ENCODE assay signal across 31 cellular contexts in the genomic region with DNA sequence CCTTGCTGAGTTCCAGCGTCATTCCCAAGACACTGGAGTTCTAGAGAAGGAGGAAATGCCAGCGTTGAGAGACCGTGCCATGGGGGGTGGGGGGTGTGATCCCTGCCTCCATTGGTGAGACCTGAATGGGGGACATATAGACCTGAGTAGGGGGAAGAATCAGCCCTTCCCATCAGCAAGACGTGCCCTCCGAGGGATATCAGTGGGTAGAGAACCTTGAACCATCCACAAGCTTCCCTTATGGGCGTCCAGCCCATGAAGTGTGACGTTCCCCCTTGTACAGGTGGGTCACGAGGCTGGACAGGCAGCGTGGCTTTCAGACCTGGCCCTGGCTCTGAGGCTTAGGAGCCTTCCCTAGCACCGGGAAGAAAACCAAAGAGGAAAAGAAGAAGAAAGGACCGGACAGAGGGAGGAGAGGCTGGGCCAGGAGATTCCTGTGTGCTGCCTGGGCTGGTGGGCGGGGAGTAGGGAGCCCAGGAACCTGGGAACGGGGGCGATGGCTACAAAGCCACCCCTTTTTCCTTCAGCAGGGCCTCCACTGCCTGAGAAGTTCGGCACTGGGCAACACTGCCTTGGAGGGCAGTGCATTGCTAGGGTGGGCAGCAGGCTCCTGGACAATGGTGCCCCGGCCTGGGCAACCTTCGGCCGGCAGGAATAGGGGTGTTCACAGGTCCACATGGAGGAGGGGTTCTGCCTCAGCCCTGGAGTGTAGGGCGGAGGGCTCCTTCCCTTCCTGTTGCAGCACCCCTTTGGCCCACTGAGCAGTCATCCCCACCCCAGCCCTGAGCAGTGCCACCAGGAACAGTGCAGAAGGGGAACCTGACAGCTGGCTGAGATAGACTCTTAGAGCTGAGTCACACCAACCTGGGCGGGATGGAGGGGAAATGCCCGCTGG. TPM values are rescaled to one million over a fixed set of nuclear protein-coding genes. Genes with fewer than 3 reads are reported as not detected.
DNase-seq lines count a peak whose midpoint lies in the region; ATAC-seq, FAIRE-seq and TF ChIP-seq lines count a peak whose summit lies in the region.
"Had no signal": no experiment of that assay in that cellular context is flagged by ENCODE, and none has a peak within 500 bp of the region (broad histone marks: within the 10 kb centered on the region; RNA-seq: fewer than 3 reads in every experiment).

No MANE protein-coding gene starts in this region.

- H3K9me3 ChIP-seq in GM12878 (replicated peaks; ENCODE audit: control insufficient read depth, insufficient read depth, low read length) = no peaks in the 10 kb centered on the region
- no peaks in the 10 kb centered on the region for H3K9me3 ChIP-seq in neuronal stem cell (replicated peaks in 1 of 2; ENCODE audit: control insufficient read depth in 2 of 2, insufficient read depth in 1 of 2, low read depth in 1 of 2, low read length in 2 of 2)
- H3K9me3 ChIP-seq: BLaER1 had no signal

- TF ChIP-seq POLR2A in GM12878 (IDR thresholded peaks at IDR 0.05; ENCODE audit: low read depth, low read length) = no peak

- H3K27ac ChIP-seq in GM12878 (ENCODE audit: control insufficient read depth, insufficient read depth) (no peak overlapping the region), neuronal stem cell (replicated peaks; ENCODE audit: low read length) (no peak overlapping the region)
- H3K27ac ChIP-seq: BLaER1, brain microvascular endothelial cell, parathyroid adenoma had no signal

- BruUV-seq in GM12878 (replicated peaks; lab: Mats Ljungman, UMichigan) = no TSS peak

- no peak overlapping the region for H2BK12ac ChIP-seq in neuronal stem cell (ENCODE audit: low read length)

- 31% methylated on average over 21 of the region's 21 CpGs for WGBS in GM12878 (ENCODE audit: insufficient coverage, insufficient replicate concordance, low lambda C conversion rate, missing lambda C conversion rate)
- no CpG with 5 or more reads among the region's 21 CpGs for WGBS in neuronal stem cell (ENCODE audit: extremely low coverage in 2 of 2, insufficient read length in 2 of 2, insufficient replicate concordance in 1 of 2), 2 donors

- POLR2A ChIA-PET in GM12878 (lab: Charles Lee) = interaction anchor here (0.6 kb wide), 1 partner anchor 1556 kb away, joined by 3 read pairs; no protein-coding TSS in a partner anchor

- no peaks in the 10 kb centered on the region for H3K4me1 ChIP-seq in GM12878 (ENCODE audit: control insufficient read depth, insufficient read depth, low read length)
- peaks cover 0 to 4% of the 10 kb centered on the region in 2 donors for H3K4me1 ChIP-seq in neuronal stem cell (ENCODE audit: control insufficient read depth in 2 of 2, insufficient read depth in 1 of 2, low read depth in 1 of 2, low read length in 2 of 2)
- H3K4me1 ChIP-seq: BLaER1 had no signal

- H3K4me2 ChIP-seq in GM12878 (ENCODE audit: control insufficient read depth, insufficient read depth) = no peak overlapping the region
- no peak overlapping the region for H3K4me2 ChIP-seq in neuronal stem cell (ENCODE audit: insufficient read depth, low read length, poor library complexity, severe bottlenecking)
- H3K4me2 ChIP-seq: BLaER1 had no signal

- no peaks in the 10 kb centered on the region for H3K36me3 ChIP-seq in GM12878 (ENCODE audit: control insufficient read depth in 2 of 2, insufficient read depth in 2 of 2, low read length in 1 of 2)
- H3K36me3 ChIP-seq in neuronal stem cell (replicated peaks in 1 of 2; ENCODE audit: control insufficient read depth in 2 of 2, insufficient read depth in 2 of 2, low read length in 2 of 2) = no peaks in the 10 kb centered on the region
- H3K36me3 ChIP-seq: BLaER1, brain microvascular endothelial cell had no signal

- H4K20me1 ChIP-seq in GM12878 (ENCODE audit: control insufficient read depth, insufficient read depth) = no peaks in the 10 kb centered on the region

- H3K27me3 Mint-ChIP-seq in activated naive CD4-positive, alpha-beta T cell treated with anti-CD3 and anti-CD28 coated beads for 36 hours (ENCODE audit: low read depth) = peaks cover 19% of the 10 kb centered on the region
- peaks cover 46% of the 10 kb centered on the region for H3K27me3 Mint-ChIP-seq in activated naive CD4-positive, alpha-beta T cell treated with anti-CD3 and anti-CD28 coated beads, Interleukin-2, amount 10 ng/mL, durations not matched to agents 7 days and 5 days

- no peak overlapping the region for H3K14ac ChIP-seq in neuronal stem cell (ENCODE audit: low read length)

- no peak for FAIRE-seq in GM12878 (lab: Jason Lieb, UNC)
- FAIRE-seq: islet of Langerhans had no signal

- peak overlapping the region; percentile 78 for H3K23ac ChIP-seq in neuronal stem cell (ENCODE audit: low read depth, low read length, poor library complexity)

- H3K18ac ChIP-seq in neuronal stem cell (ENCODE audit: low read length) = no peak overlapping the region

- RAD21 ChIA-PET in GM12878 (lab: Charles Lee; ENCODE audit: unreplicated experiment) = no interaction called here

- H3K79me1 ChIP-seq in neuronal stem cell (ENCODE audit: low read depth, low read length) = no peaks in the 10 kb centered on the region

- H3K4me1 Mint-ChIP-seq in activated naive CD4-positive, alpha-beta T cell treated with anti-CD3 and anti-CD28 coated beads for 36 hours (ENCODE audit: low read depth) = no peaks in the 10 kb centered on the region
- no peaks in the 10 kb centered on the region for H3K4me1 Mint-ChIP-seq in activated naive CD4-positive, alpha-beta T cell treated with anti-CD3 and anti-CD28 coated beads, Interleukin-2, amount 10 ng/mL, durations not matched to agents 7 days and 5 days

- H3K4me3 ChIP-seq in GM12878 = no peak overlapping the region
- peak overlapping the region in 1 of 2 donors; percentile 41 for H3K4me3 ChIP-seq in neuronal stem cell (ENCODE audit: low read length in 2 of 2)
- H3K4me3 ChIP-seq: BLaER1 had no signal

- intact Hi-C loops in activated naive CD4-positive, alpha-beta T cell treated with anti-CD3 and anti-CD28 coated beads for 36 hours (cut with micrococcal nuclease) = no loop called here
- intact Hi-C loops in GM12878 (cut with micrococcal nuclease; ENCODE audit: unreplicated experiment) = no loop called here

- H2BK15ac ChIP-seq in neuronal stem cell (ENCODE audit: low read length) = no peak overlapping the region

- TF ChIP-seq CTCF in GM12878 (IDR thresholded peaks at IDR 0.05 in 2 of 3, conservative IDR thresholded peaks at IDR 0.05 in 1 of 3; ENCODE audit: control insufficient read depth in 2 of 3, extremely low read depth in 1 of 3, insufficient read depth in 1 of 3, low read depth in 3 of 3, low read length in 3 of 3) = no peak

- H4K8ac ChIP-seq in neuronal stem cell (ENCODE audit: low read depth, low read length) = no peak overlapping the region

- no peak for DNase-seq in activated naive CD4-positive, alpha-beta T cell treated with anti-CD3 and anti-CD28 coated beads for 36 hours
- no peak for DNase-seq in activated naive CD4-positive, alpha-beta T cell treated with anti-CD3 and anti-CD28 coated beads, Interleukin-2, amount 10 ng/mL, durations not matched to agents 7 days and 5 days
- DNase-seq in GM12878 (ENCODE audit: low read depth, low spot score) = no peak
- DNase-seq in neuronal stem cell (ENCODE audit: low spot score) = no peak
- no peak for DNase-seq in AG08396 (ENCODE audit: low spot score)
- DNase-seq in foreskin melanocyte = no peak
- DNase-seq: ACHN; activated CD4-positive, alpha-beta T cell treated with anti-CD3 and anti-CD28 coated beads for 1 hour; activated CD8-positive, alpha-beta T cell treated with anti-CD3 and anti-CD28 coated beads, Interleukin-2, amount 10 ng/mL, durations not matched to agents 7 days and 5 days; activated T-cell treated with anti-CD3 and anti-CD28 coated beads, Interleukin-2, amount 50 U/mL, for 24 hours; brain microvascular endothelial cell; COR-L47; DND-41; KG1; left ventricle myocardium superior; MM.1S; natural killer cell; NCI-H1436; NCI-H510A treated with DMSO at 0.1 percent for 48 hours; NK-92 treated with Interleukin-12 subunit alpha and Interleukin-12 subunit beta, amount 100 ng/mL, for 24 hours; PC-3; stimulated activated naive CD4-positive, alpha-beta T cell; T-helper 2 cell had no signal

- H3K27me3 ChIP-seq in GM12878 (replicated peaks in 1 of 2; ENCODE audit: control insufficient read depth in 2 of 2, insufficient read depth in 2 of 2, low read length in 1 of 2) (no peaks in the 10 kb centered on the region; a peak in 1 of 4 replicates), neuronal stem cell (ENCODE audit: control insufficient read depth in 3 of 3, insufficient read depth in 3 of 3, low read depth in 1 of 3, low read length in 3 of 3) (peaks cover 0 to 24% (median 3%) of the 10 kb centered on the region in 3 experiments)
- H3K27me3 ChIP-seq: BLaER1, brain microvascular endothelial cell had no signal

- H2AK5ac ChIP-seq in neuronal stem cell (ENCODE audit: low read depth, low read length) = no peak overlapping the region

- H2BK5ac ChIP-seq in neuronal stem cell (ENCODE audit: low read length) = no peak overlapping the region

- H3K9ac ChIP-seq in GM12878 (ENCODE audit: control insufficient read depth, insufficient read depth, low read length) (no peak overlapping the region), neuronal stem cell (ENCODE audit: low read depth, low read length, poor library complexity) (no peak overlapping the region)
- H3K9ac ChIP-seq: BLaER1, parathyroid adenoma had no signal

- no peak overlapping the region for H3K4me3 Mint-ChIP-seq in activated naive CD4-positive, alpha-beta T cell treated with anti-CD3 and anti-CD28 coated beads for 36 hours
- H3K4me3 Mint-ChIP-seq in activated naive CD4-positive, alpha-beta T cell treated with anti-CD3 and anti-CD28 coated beads, Interleukin-2, amount 10 ng/mL, durations not matched to agents 7 days and 5 days = no peak overlapping the region
- H3K4me3 Mint-ChIP-seq: activated CD8-positive, alpha-beta T cell treated with anti-CD3 and anti-CD28 coated beads, Interleukin-2, amount 10 ng/mL, durations not matched to agents 7 days and 5 days; activated T-cell treated with anti-CD3 and anti-CD28 coated beads, Interleukin-2, amount 50 U/mL, for 24 hours; natural killer cell had no signal

- no peak overlapping the region for H2AFZ ChIP-seq in GM12878 (ENCODE audit: control insufficient read depth, low read depth, low read length)
- H2AFZ ChIP-seq in neuronal stem cell (ENCODE audit: low read length) = no peak overlapping the region
- H2AFZ ChIP-seq: parathyroid adenoma had no signal

- H3K79me2 ChIP-seq in GM12878 (ENCODE audit: control insufficient read depth, insufficient read depth, low read length) = no peaks in the 10 kb centered on the region

- no peak for TF ChIP-seq RAD21 in GM12878 (IDR thresholded peaks at IDR 0.05; ENCODE audit: insufficient read depth, low read depth, low read length)

- ATAC-seq in GM12878 = peak; percentile 31; the same call in 2 of the 3 replicates
- no peak for ATAC-seq in GM19463 (IDR thresholded peaks at IDR 0.05; ENCODE audit: unreplicated experiment)
- no peak for ATAC-seq in GM18907 (IDR thresholded peaks at IDR 0.05; ENCODE audit: unreplicated experiment)
- ATAC-seq: activated CD8-positive, alpha-beta T cell treated with anti-CD3 and anti-CD28 coated beads, Interleukin-2, amount 10 ng/mL, durations not matched to agents 7 days and 5 days; left ventricle myocardium superior; natural killer cell; PC-3; Right ventricle myocardium inferior; sciatic nerve; SK-N-SH treated with all-trans-retinoic acid at 6 μM for 48 hours had no signal

- in situ Hi-C loops in GM12878 (cut with MboI) = no loop called here

- no peaks in the 10 kb centered on the region for H3K9me3 Mint-ChIP-seq in activated naive CD4-positive, alpha-beta T cell treated with anti-CD3 and anti-CD28 coated beads for 36 hours
- H3K9me3 Mint-ChIP-seq in activated naive CD4-positive, alpha-beta T cell treated with anti-CD3 and anti-CD28 coated beads, Interleukin-2, amount 10 ng/mL, durations not matched to agents 7 days and 5 days = no peaks in the 10 kb centered on the region
- H3K9me3 Mint-ChIP-seq: activated T-cell treated with anti-CD3 and anti-CD28 coated beads, Interleukin-2, amount 50 U/mL, for 24 hours; natural killer cell had no signal

- H3K4ac ChIP-seq in neuronal stem cell (ENCODE audit: low read length) = no peak overlapping the region

- no peak for TF ChIP-seq EP300 in GM12878 (IDR thresholded peaks at IDR 0.05; ENCODE audit: borderline replicate concordance in 1 of 2, control insufficient read depth in 1 of 2, low read depth in 2 of 2, low read length in 2 of 2)

- no peak overlapping the region for H2BK120ac ChIP-seq in neuronal stem cell (ENCODE audit: low read depth, low read length)

- peak overlapping the region; percentile 65 for H3K27ac Mint-ChIP-seq in activated naive CD4-positive, alpha-beta T cell treated with anti-CD3 and anti-CD28 coated beads for 36 hours
- H3K27ac Mint-ChIP-seq in activated naive CD4-positive, alpha-beta T cell treated with anti-CD3 and anti-CD28 coated beads, Interleukin-2, amount 10 ng/mL, durations not matched to agents 7 days and 5 days = no peak overlapping the region
- H3K27ac Mint-ChIP-seq: activated CD8-positive, alpha-beta T cell treated with anti-CD3 and anti-CD28 coated beads, Interleukin-2, amount 10 ng/mL, durations not matched to agents 7 days and 5 days; activated T-cell treated with anti-CD3 and anti-CD28 coated beads, Interleukin-2, amount 50 U/mL, for 24 hours; natural killer cell had no signal

- H4K91ac ChIP-seq in neuronal stem cell (ENCODE audit: low read depth, low read length, poor library complexity) = no peak overlapping the region

- SMC1A ChIA-PET in GM12878 (lab: Charles Lee; ENCODE audit: uncharacterized antibody, unreplicated experiment) = no interaction called here

- H3K36me3 Mint-ChIP-seq in activated naive CD4-positive, alpha-beta T cell treated with anti-CD3 and anti-CD28 coated beads for 36 hours (ENCODE audit: low read depth) = no peaks in the 10 kb centered on the region
- H3K36me3 Mint-ChIP-seq in activated naive CD4-positive, alpha-beta T cell treated with anti-CD3 and anti-CD28 coated beads, Interleukin-2, amount 10 ng/mL, durations not matched to agents 7 days and 5 days = no peaks in the 10 kb centered on the region

- CTCF ChIA-PET in activated naive CD4-positive, alpha-beta T cell treated with anti-CD3 and anti-CD28 coated beads for 36 hours (lab: Charles Lee) = interaction anchor here (1.0 kb wide), 1 partner anchor 9 kb away, joined by 3 read pairs; no protein-coding TSS in a partner anchor
- CTCF ChIA-PET in activated naive CD4-positive, alpha-beta T cell treated with anti-CD3 and anti-CD28 coated beads, Interleukin-2, amount 10 ng/mL, durations not matched to agents 7 days and 5 days (lab: Charles Lee) = interaction anchor here (0.6 kb wide), 1 partner anchor 9 kb away, joined by 3 read pairs; no protein-coding TSS in a partner anchor
- CTCF ChIA-PET in GM12878 (lab: Yijun Ruan, JAX) = no interaction called here

RNA-seq across cellular contexts. Expression of a gene that starts 7.2 kb away (rescaled TPM):
- 10 to 100 TPM; 31.3 to 33.1 TPM for total RNA-seq in activated naive CD4-positive, alpha-beta T cell treated with anti-CD3 and anti-CD28 coated beads for 36 hours
- total RNA-seq in GM12878 (2013; cell fraction: nucleolus; rRNA removed) = 40.5 and 45.1 TPM in 2 replicates
- 21.2 and 22.7 TPM in 2 replicates for total RNA-seq in GM12878 (2014; rRNA removed)
- 18.8 and 20.1 TPM in 2 replicates for total RNA-seq in GM12878 (2014; rRNA removed; fragmentation: Illumina TruSeq; extraction: Trizol)
- 27.0 and 28.7 TPM in 2 replicates for total RNA-seq in GM12878 (2021)
- 4.9 TPM for polyA plus RNA-seq in GM12878 (2011; ENCODE audit: low read depth)
- 15.9 and 18.3 TPM in 2 replicates for polyA plus RNA-seq in GM12878 (2011; rRNA removed)
- 16.3 and 17.2 TPM in 2 replicates for polyA plus RNA-seq in GM12878 (2011; cell fraction: cytosol; rRNA removed)
- polyA plus RNA-seq in GM12878 (2011; cell fraction: nucleus; rRNA removed) = 23.3 and 26.8 TPM in 2 replicates
- polyA plus RNA-seq in GM12878 (2012) = 8.4 and 11.3 TPM in 2 replicates
- 9.6 and 15.2 TPM in 2 replicates for polyA plus RNA-seq in GM12878 (2014; fragmentation: Illumina TruSeq; extraction: Trizol)
- polyA plus RNA-seq in GM12878 (2014; fragmentation: Nextera tagmentation; extraction: Ambion mirVana) = 1 to 10 TPM; 1.4 to 1.8 TPM
- polyA plus RNA-seq in GM12878 (2014; rRNA removed) = 19.0 and 19.8 TPM in 2 replicates
- polyA plus RNA-seq in GM12878 (2016; fragmentation: Nextera tagmentation; extraction: Ambion mirVana) = 10 to 100 TPM; 15.8 to 17.0 TPM
- polyA minus RNA-seq in GM12878 (2011; rRNA and poly(A)+ RNA removed) = 31.9 and 40.7 TPM in 2 replicates
- polyA minus RNA-seq in GM12878 (2011; cell fraction: cytosol; rRNA and poly(A)+ RNA removed) = 8.3 and 12.3 TPM in 2 replicates
- 15.5 and 19.5 TPM in 2 replicates for polyA minus RNA-seq in GM12878 (2011; cell fraction: nucleus; rRNA and poly(A)+ RNA removed)
- 10.1 TPM for polyA plus RNA-seq in neuronal stem cell (2013, experiment 1 of 2)
- 10.1 TPM for polyA plus RNA-seq in neuronal stem cell (2013, experiment 2 of 2)
